ENCODE assay signal across 17 cellular contexts in the genomic region with DNA sequence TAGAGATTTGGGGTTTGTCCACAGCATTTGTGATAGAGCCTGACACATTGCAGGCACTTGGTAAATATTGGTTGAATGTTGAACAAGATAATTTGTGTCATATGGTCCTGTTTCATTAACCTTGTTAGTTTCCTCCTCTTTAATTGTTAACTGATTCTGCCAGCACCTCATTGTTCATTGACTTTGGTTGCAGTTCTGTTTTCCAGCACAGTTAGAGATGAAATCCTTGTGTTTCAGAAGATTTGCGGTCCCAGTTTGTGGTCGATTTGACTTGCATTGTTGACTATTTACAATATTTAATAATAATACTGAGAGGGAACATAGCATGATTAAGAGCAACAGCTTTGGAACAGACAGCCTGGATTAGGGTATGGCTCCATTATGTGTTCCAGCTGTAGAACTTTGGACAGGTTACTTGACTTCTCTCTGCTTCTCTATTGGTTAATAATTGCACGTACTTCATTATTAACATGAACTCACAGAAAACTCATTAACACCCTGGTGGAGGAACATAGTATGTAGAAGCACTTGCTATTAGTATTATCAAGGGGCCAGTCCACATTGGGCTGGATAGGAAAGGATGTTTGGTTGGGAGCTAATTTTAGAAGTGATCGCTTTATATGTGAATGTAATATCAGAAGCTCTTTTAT. TPM values are rescaled to one million over a fixed set of nuclear protein-coding genes. Genes with fewer than 3 reads are reported as not detected.
DNase-seq lines count a peak whose midpoint lies in the region; ATAC-seq and TF ChIP-seq lines count a peak whose summit lies in the region.
"Had no signal": no experiment of that assay in that cellular context is flagged by ENCODE, and none has a peak within 500 bp of the region (broad histone marks: within the 10 kb centered on the region; RNA-seq: fewer than 3 reads in every experiment).

No MANE protein-coding gene starts in this region.

- ATAC-seq in GM19395 (IDR thresholded peaks at IDR 0.05; ENCODE audit: unreplicated experiment) (peak; percentile 75), HG02678 (IDR thresholded peaks at IDR 0.05; ENCODE audit: unreplicated experiment) (peak; percentile 60), HG03457 (IDR thresholded peaks at IDR 0.05; ENCODE audit: unreplicated experiment) (peak; percentile 55), upper lobe of left lung (ENCODE audit: low FRiP score in 2 of 2) (no peak)
- ATAC-seq: activated naive CD4-positive, alpha-beta T cell treated with anti-CD3 and anti-CD28 coated beads, Interleukin-2, amount 50 U/mL, for 72 hours; naive thymus-derived CD8-positive, alpha-beta T cell; Right ventricle myocardium inferior had no signal

- TF ChIP-seq EP300 in upper lobe of left lung (IDR thresholded peaks at IDR 0.05) = no peak

- no peak for TF ChIP-seq POLR2A in upper lobe of left lung (IDR thresholded peaks at IDR 0.05)

- peaks cover 28 to 50% (median 36%) of the 10 kb centered on the region in 4 donors for H3K4me1 ChIP-seq in upper lobe of left lung
- H3K4me1 ChIP-seq: right atrium auricular region had no signal

- H3K27ac ChIP-seq in upper lobe of left lung = peak overlapping the region in 3 of 4 donors; percentile 36 to 82 (median 65)
- H3K27ac ChIP-seq: C4-2B, right atrium auricular region, tibial artery had no signal

- H3K4me3 ChIP-seq in upper lobe of left lung = no peak overlapping the region
- H3K4me3 ChIP-seq: lung, right atrium auricular region, tibial artery had no signal

- 76 to 77% methylated on average over 4 of the region's 4 CpGs for WGBS in upper lobe of left lung, 2 donors

- in situ Hi-C loops in KBM-7 (cut with MboI; ENCODE audit: low pct_unique_long_range_greater_than_20kb, low sequenced_read_pairs) (no loop called here), ACHN (cut with HindIII; ENCODE audit: low pct_ligation_motif_present, low pct_unique_long_range_greater_than_20kb, low sequenced_read_pairs) (no loop called here)

- no peaks in the 10 kb centered on the region for H3K9me3 ChIP-seq in upper lobe of left lung
- H3K9me3 ChIP-seq: right atrium auricular region, tibial artery had no signal

- no peak for TF ChIP-seq CTCF in upper lobe of left lung (IDR thresholded peaks at IDR 0.05)

- H3K36me3 ChIP-seq in upper lobe of left lung = peaks cover 0 to 3% (median 0%) of the 10 kb centered on the region in 4 donors
- H3K36me3 ChIP-seq: right atrium auricular region, tibial artery had no signal

- no peaks in the 10 kb centered on the region for H3K27me3 ChIP-seq in upper lobe of left lung
- H3K27me3 ChIP-seq: right atrium auricular region, tibial artery had no signal

- DNase-seq in upper lobe of left lung (no peak), KBM-7 (no peak), ACHN (no peak), dermis blood vessel endothelial cell (no peak), NCI-H1694 (lab: John Stamatoyannopoulos, UW) (no peak)
- DNase-seq: activated CD4-positive, alpha-beta T cell treated with anti-CD3 and anti-CD28 coated beads for 4 hours; naive thymus-derived CD8-positive, alpha-beta T cell; stimulated activated CD8-positive, alpha-beta memory T cell treated with anti-CD3 and anti-CD28 coated beads, Interleukin-4, amount 100 ng/mL, for 48 hours; tibial artery had no signal

RNA-seq across cellular contexts. Expression of gene DRAM1, which starts 8.7 kb away (rescaled TPM):
- total RNA-seq in upper lobe of left lung (100 to 1,000 TPM in 5 of 6 donors, 10 to 100 TPM in 1; 28.9 to 203 (median 142) TPM), dermis blood vessel endothelial cell (22.3 and 30.1 TPM in 2 replicates)

RNA-seq across cellular contexts. Expression of gene GNPTAB, which starts 55.3 kb away (rescaled TPM):
- 10 to 100 TPM; 45.8 to 73.3 (median 57.5) TPM for total RNA-seq in upper lobe of left lung
- total RNA-seq in dermis blood vessel endothelial cell = 28.2 and 37.3 TPM in 2 replicates

Comparison
In these comparisons a context has a peak if more than half of its experiments do, and no peak if none do; other contexts are left out.
1. ATAC-seq: peak in GM19395 (single experiment), HG02678 (single experiment) and HG03457 (single experiment); none in upper lobe of left lung (0 of 2).